11 cellular contexts compared by ENCODE assay signal in the genomic region with DNA sequence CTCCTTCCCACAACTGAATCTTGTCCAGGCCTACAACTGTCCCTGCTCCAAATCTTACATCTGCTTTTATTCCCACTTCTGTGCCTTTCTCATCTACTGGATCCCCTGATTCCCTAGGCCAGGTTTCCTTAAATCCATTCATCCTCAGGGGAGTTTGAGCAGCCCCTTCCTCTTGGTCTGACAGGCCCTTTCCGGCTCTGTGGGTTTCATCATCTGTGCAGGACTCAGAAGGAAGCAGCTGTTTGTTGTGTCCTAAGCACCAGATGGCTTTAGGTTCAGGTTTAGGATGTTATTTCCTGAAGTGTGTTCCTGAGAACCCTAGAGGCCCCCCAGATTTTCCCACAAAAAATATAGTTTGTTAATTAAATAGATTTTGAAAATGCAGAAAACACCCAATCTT. TPM values are rescaled to one million over a fixed set of nuclear protein-coding genes. Genes with fewer than 3 reads are reported as not detected.
DNase-seq lines count a peak whose midpoint lies in the region; ATAC-seq and TF ChIP-seq lines count a peak whose summit lies in the region.
"Had no signal": no experiment of that assay in that cellular context is flagged by ENCODE, and none has a peak within 500 bp of the region (broad histone marks: within the 10 kb centered on the region; RNA-seq: fewer than 3 reads in every experiment).

No MANE protein-coding gene starts in this region.

- H3K4me3 ChIP-seq in neural progenitor cell = no peak overlapping the region
- no peak overlapping the region for H3K4me3 ChIP-seq in naive thymus-derived CD4-positive, alpha-beta T cell (ENCODE audit: low read length)

- DNase-seq in NAMALWA (ENCODE audit: low spot score) (peak; percentile 13), chondrocyte (ENCODE audit: low spot score) (no peak), neural progenitor cell (ENCODE audit: low spot score) (no peak), hepatic stellate cell (ENCODE audit: low spot score) (no peak), HT-29 (ENCODE audit: low spot score) (no peak), immature natural killer cell (no peak)
- DNase-seq in naive thymus-derived CD4-positive, alpha-beta T cell = no peak
- DNase-seq: amygdala had no signal

- H4K20me1 ChIP-seq in neural progenitor cell (ENCODE audit: low read depth) = peaks cover 22% of the 10 kb centered on the region

- no peaks in the 10 kb centered on the region for H3K36me3 ChIP-seq in neural progenitor cell
- no peaks in the 10 kb centered on the region for H3K36me3 ChIP-seq in naive thymus-derived CD4-positive, alpha-beta T cell (ENCODE audit: control insufficient read depth in 2 of 3, insufficient read depth in 3 of 3, low read length in 3 of 3)

- intact Hi-C loops in naive thymus-derived CD4-positive, alpha-beta T cell (cut with micrococcal nuclease) = no loop called here

- no peak overlapping the region for H2AFZ ChIP-seq in neural progenitor cell (replicated peaks)
- H2AFZ ChIP-seq: parathyroid adenoma had no signal

- no peaks in the 10 kb centered on the region for H3K27me3 Mint-ChIP-seq in chondrocyte (ENCODE audit: low read depth)
- H3K27me3 Mint-ChIP-seq in neural progenitor cell (ENCODE audit: insufficient read depth, low read depth) = peaks cover 2% of the 10 kb centered on the region
- peaks cover 0 to 13% (median 9%) of the 10 kb centered on the region in 3 donors for H3K27me3 Mint-ChIP-seq in immature natural killer cell (ENCODE audit: low read depth in 3 of 3)
- peaks cover 8 to 26% (median 24%) of the 10 kb centered on the region in 5 donors for H3K27me3 Mint-ChIP-seq in naive thymus-derived CD4-positive, alpha-beta T cell

- peak overlapping the region; percentile 91 for H3K27ac Mint-ChIP-seq in chondrocyte (ENCODE audit: unreplicated experiment)
- H3K27ac Mint-ChIP-seq in neural progenitor cell = peak overlapping the region; percentile 76
- H3K27ac Mint-ChIP-seq in immature natural killer cell = no peak overlapping the region
- H3K27ac Mint-ChIP-seq in naive thymus-derived CD4-positive, alpha-beta T cell = no peak overlapping the region

- H3F3A ChIP-seq in neural progenitor cell (ENCODE audit: low read depth) = peaks cover 20% of the 10 kb centered on the region

- no peak overlapping the region for H3K27ac ChIP-seq in neural progenitor cell
- no peak overlapping the region for H3K27ac ChIP-seq in naive thymus-derived CD4-positive, alpha-beta T cell (ENCODE audit: low read depth, low read length)
- H3K27ac ChIP-seq: parathyroid adenoma had no signal

- H3K4me1 ChIP-seq in neural progenitor cell = peaks cover 50% of the 10 kb centered on the region
- H3K4me1 ChIP-seq in naive thymus-derived CD4-positive, alpha-beta T cell (ENCODE audit: control insufficient read depth in 2 of 2, insufficient read depth in 2 of 2, low read length in 2 of 2) = no peaks in the 10 kb centered on the region
- H3K4me1 ChIP-seq: parathyroid adenoma had no signal

- H3K4me2 ChIP-seq in neural progenitor cell = peak overlapping the region; percentile 26

- H3K36me3 Mint-ChIP-seq in chondrocyte (ENCODE audit: low read depth) = no peaks in the 10 kb centered on the region
- peaks cover 3% of the 10 kb centered on the region for H3K36me3 Mint-ChIP-seq in neural progenitor cell
- no peaks in the 10 kb centered on the region for H3K36me3 Mint-ChIP-seq in immature natural killer cell
- no peaks in the 10 kb centered on the region for H3K36me3 Mint-ChIP-seq in naive thymus-derived CD4-positive, alpha-beta T cell

- H3K79me2 ChIP-seq in neural progenitor cell (ENCODE audit: low read depth) = peaks cover 42% of the 10 kb centered on the region
- H3K79me2 ChIP-seq: parathyroid adenoma had no signal

- H3K4me3 Mint-ChIP-seq in chondrocyte (ENCODE audit: unreplicated experiment) (no peak overlapping the region), neural progenitor cell (no peak overlapping the region), immature natural killer cell (no peak overlapping the region)
- no peak overlapping the region for H3K4me3 Mint-ChIP-seq in naive thymus-derived CD4-positive, alpha-beta T cell

- H3K4me1 Mint-ChIP-seq in chondrocyte (ENCODE audit: low read depth) = peaks cover 69% of the 10 kb centered on the region
- peaks cover 54% of the 10 kb centered on the region for H3K4me1 Mint-ChIP-seq in neural progenitor cell
- peaks cover 3 to 12% of the 10 kb centered on the region in 2 donors for H3K4me1 Mint-ChIP-seq in immature natural killer cell
- H3K4me1 Mint-ChIP-seq in naive thymus-derived CD4-positive, alpha-beta T cell = peaks cover 0 to 11% (median 4%) of the 10 kb centered on the region in 7 donors

- peak; percentile 44 for ATAC-seq in GM21423 (IDR thresholded peaks at IDR 0.05; ENCODE audit: unreplicated experiment)
- no peak for ATAC-seq in naive thymus-derived CD4-positive, alpha-beta T cell
- ATAC-seq: HCT116 had no signal

- H3K9me3 Mint-ChIP-seq in chondrocyte (ENCODE audit: low read depth) (no peaks in the 10 kb centered on the region), neural progenitor cell (no peaks in the 10 kb centered on the region), immature natural killer cell (no peaks in the 10 kb centered on the region)
- H3K9me3 Mint-ChIP-seq in naive thymus-derived CD4-positive, alpha-beta T cell = no peaks in the 10 kb centered on the region

- no peaks in the 10 kb centered on the region for H3K9me3 ChIP-seq in neural progenitor cell (ENCODE audit: low read depth)
- no peaks in the 10 kb centered on the region for H3K9me3 ChIP-seq in naive thymus-derived CD4-positive, alpha-beta T cell (ENCODE audit: control insufficient read depth in 2 of 3, low read length in 3 of 3)

- TF ChIP-seq CTCF in chondrocyte (IDR thresholded peaks at IDR 0.05) (no peak), neural progenitor cell (IDR thresholded peaks at IDR 0.05) (no peak)

- H3K9ac ChIP-seq in neural progenitor cell = no peak overlapping the region
- H3K9ac ChIP-seq: parathyroid adenoma had no signal

- CTCF ChIA-PET in naive thymus-derived CD4-positive, alpha-beta T cell (lab: Charles Lee) = no interaction called here

- H3K27me3 ChIP-seq in neural progenitor cell = no peaks in the 10 kb centered on the region
- no peaks in the 10 kb centered on the region for H3K27me3 ChIP-seq in naive thymus-derived CD4-positive, alpha-beta T cell (ENCODE audit: control insufficient read depth in 2 of 2, insufficient read depth in 2 of 2, low read length in 2 of 2)

- POLR2A ChIA-PET in naive thymus-derived CD4-positive, alpha-beta T cell (lab: Charles Lee) = no interaction called here

RNA-seq across cellular contexts. Expression of gene SCHIP1, which starts 21.1 kb away (rescaled TPM):
- total RNA-seq in chondrocyte (7.1 to 10.6 TPM (median 7.5 TPM) in 3 replicates), neural progenitor cell (ENCODE audit: low replicate concordance) (31.2 and 41.5 TPM in 2 replicates)
- total RNA-seq in HT-29 (2014; rRNA removed; shearing (Covaris generic)) = not detected in 2 replicates
- polyA plus RNA-seq in immature natural killer cell = not detected
- not detected for total RNA-seq in naive thymus-derived CD4-positive, alpha-beta T cell
- not detected for polyA plus RNA-seq in naive thymus-derived CD4-positive, alpha-beta T cell

Comparison
In these comparisons a context has a peak if more than half of its experiments do, and no peak if none do; other contexts are left out.
1. H3K27ac Mint-ChIP-seq: peak in chondrocyte (single experiment) and neural progenitor cell (single experiment); none in immature natural killer cell (0 of 6) and naive thymus-derived CD4-positive, alpha-beta T cell (0 of 9).